ENCODE assay signal across 1 cellular context in the genomic region with DNA sequence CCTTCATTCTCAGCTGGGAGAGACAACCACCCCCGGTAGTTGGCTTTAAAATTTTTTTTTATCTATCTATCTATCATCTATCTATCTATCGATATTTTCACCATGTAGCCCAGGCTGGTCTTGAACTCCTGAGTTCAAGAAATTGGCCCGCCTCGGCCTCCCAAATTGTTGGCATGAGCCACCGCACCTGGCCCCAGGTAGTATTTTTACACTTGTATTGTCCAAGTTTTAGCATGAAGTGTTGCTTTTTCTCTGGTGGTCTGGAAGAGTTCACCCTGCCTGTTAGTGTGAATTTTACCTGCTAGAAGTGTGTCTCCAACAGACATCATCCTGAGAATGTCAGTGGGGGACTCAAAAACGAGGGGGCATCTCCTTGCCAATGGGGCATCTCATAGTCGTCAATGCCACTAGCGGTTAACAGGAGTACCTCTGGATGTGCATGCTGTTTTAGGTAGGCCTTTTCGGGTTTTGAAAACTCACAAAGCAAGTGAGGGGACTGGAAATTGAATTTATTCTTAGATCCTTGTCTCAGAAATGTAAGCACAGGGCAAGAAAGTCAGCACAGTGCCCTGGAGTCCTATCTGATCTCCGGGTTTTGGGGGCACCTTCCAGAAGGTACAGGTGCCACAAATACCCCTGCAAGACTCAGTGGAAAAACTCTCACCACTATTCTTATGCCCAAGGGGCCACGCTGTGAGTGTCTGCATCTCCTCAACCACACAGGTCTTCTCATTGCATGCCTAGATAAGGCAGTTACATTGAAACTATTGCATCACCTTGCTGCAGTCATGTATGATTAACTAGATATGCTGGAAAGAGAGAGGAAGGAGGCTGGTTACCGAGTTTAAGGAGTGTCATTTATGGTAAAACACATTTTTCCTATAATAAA.
TF ChIP-seq lines count a peak whose summit lies in the region.

No MANE protein-coding gene starts in this region.

TF ChIP-seq in GM12878, 131 proteins besides CTCF, POLR2A, EP300 and RAD21 (continued from another document):
- TF ChIP-seq GABPA (IDR thresholded peaks at IDR 0.05; ENCODE audit: low read depth) (peak; percentile 22; the same call in 1 of the 2 replicates), NFIC (IDR thresholded peaks at IDR 0.05; ENCODE audit: low read depth, low read length) (peak; percentile 91), TCF3 (IDR thresholded peaks at IDR 0.05; ENCODE audit: borderline replicate concordance, insufficient read depth, low read depth, low read length) (no peak), PML (IDR thresholded peaks at IDR 0.05; ENCODE audit: low read length) (peak; percentile 72; the same call in 1 of the 2 replicates), BCL3 (IDR thresholded peaks at IDR 0.05; ENCODE audit: borderline replicate concordance, insufficient read depth, low read depth, low read length, poor library complexity, severe bottlenecking) (peak; percentile 71), CEBPB (IDR thresholded peaks at IDR 0.05; ENCODE audit: borderline replicate concordance in 1 of 2, low read depth in 2 of 2, low read length in 2 of 2) (peak; percentile 91 to 99; a peak in 3 of 4 replicates), SP1 (IDR thresholded peaks at IDR 0.05; ENCODE audit: low read depth, low read length) (peak; percentile 6), TCF12 (IDR thresholded peaks at IDR 0.05; ENCODE audit: low read depth, low read length) (0 out of 2 replicates have a peak, but pooled peaks have one; percentile 40), FOXK2 (IDR thresholded peaks at IDR 0.05) (no peak), SKIL (IDR thresholded peaks at IDR 0.05; ENCODE audit: low read depth, poor library complexity, severe bottlenecking) (peak; percentile 37), RUNX3 (IDR thresholded peaks at IDR 0.05; ENCODE audit: low read length) (peak; percentile 91), MEF2A (IDR thresholded peaks at IDR 0.05; ENCODE audit: insufficient read depth, low read depth, low read length) (0 out of 2 replicates have a peak, but pooled peaks have one; percentile 8), ATF2 (IDR thresholded peaks at IDR 0.05; ENCODE audit: low read length) (peak; percentile 90), SMAD1 (IDR thresholded peaks at IDR 0.05; ENCODE audit: low read depth, partially characterized antibody) (peak; percentile 29), BCL11A (IDR thresholded peaks at IDR 0.05; ENCODE audit: low read depth, low read length) (peak; percentile 76; the same call in 1 of the 2 replicates), POU2F2 (IDR thresholded peaks at IDR 0.05; ENCODE audit: borderline replicate concordance, low read depth, low read length) (peak; percentile 58; the same call in 2 of the 3 replicates)
- TF ChIP-seq, protein P1, sequence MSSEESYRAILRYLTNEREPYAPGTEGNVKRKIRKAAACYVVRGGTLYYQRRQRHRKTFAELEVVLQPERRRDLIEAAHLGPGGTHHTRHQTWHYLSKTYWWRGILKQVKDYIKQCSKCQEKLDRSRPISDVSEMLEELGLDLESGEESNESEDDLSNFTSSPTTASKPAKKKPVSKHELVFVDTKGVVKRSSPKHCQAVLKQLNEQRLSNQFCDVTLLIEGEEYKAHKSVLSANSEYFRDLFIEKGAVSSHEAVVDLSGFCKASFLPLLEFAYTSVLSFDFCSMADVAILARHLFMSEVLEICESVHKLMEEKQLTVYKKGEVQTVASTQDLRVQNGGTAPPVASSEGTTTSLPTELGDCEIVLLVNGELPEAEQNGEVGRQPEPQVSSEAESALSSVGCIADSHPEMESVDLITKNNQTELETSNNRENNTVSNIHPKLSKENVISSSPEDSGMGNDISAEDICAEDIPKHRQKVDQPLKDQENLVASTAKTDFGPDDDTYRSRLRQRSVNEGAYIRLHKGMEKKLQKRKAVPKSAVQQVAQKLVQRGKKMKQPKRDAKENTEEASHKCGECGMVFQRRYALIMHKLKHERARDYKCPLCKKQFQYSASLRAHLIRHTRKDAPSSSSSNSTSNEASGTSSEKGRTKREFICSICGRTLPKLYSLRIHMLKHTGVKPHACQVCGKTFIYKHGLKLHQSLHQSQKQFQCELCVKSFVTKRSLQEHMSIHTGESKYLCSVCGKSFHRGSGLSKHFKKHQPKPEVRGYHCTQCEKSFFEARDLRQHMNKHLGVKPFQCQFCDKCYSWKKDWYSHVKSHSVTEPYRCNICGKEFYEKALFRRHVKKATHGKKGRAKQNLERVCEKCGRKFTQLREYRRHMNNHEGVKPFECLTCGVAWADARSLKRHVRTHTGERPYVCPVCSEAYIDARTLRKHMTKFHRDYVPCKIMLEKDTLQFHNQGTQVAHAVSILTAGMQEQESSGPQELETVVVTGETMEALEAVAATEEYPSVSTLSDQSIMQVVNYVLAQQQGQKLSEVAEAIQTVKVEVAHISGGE (CRISPR knock-in tag; IDR thresholded peaks at IDR 0.05): no peak
- TF ChIP-seq, protein P2, sequence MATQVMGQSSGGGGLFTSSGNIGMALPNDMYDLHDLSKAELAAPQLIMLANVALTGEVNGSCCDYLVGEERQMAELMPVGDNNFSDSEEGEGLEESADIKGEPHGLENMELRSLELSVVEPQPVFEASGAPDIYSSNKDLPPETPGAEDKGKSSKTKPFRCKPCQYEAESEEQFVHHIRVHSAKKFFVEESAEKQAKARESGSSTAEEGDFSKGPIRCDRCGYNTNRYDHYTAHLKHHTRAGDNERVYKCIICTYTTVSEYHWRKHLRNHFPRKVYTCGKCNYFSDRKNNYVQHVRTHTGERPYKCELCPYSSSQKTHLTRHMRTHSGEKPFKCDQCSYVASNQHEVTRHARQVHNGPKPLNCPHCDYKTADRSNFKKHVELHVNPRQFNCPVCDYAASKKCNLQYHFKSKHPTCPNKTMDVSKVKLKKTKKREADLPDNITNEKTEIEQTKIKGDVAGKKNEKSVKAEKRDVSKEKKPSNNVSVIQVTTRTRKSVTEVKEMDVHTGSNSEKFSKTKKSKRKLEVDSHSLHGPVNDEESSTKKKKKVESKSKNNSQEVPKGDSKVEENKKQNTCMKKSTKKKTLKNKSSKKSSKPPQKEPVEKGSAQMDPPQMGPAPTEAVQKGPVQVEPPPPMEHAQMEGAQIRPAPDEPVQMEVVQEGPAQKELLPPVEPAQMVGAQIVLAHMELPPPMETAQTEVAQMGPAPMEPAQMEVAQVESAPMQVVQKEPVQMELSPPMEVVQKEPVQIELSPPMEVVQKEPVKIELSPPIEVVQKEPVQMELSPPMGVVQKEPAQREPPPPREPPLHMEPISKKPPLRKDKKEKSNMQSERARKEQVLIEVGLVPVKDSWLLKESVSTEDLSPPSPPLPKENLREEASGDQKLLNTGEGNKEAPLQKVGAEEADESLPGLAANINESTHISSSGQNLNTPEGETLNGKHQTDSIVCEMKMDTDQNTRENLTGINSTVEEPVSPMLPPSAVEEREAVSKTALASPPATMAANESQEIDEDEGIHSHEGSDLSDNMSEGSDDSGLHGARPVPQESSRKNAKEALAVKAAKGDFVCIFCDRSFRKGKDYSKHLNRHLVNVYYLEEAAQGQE (IDR thresholded peaks at IDR 0.05; ENCODE audit: low read depth, low read length): no peak
- TF ChIP-seq, protein P3, sequence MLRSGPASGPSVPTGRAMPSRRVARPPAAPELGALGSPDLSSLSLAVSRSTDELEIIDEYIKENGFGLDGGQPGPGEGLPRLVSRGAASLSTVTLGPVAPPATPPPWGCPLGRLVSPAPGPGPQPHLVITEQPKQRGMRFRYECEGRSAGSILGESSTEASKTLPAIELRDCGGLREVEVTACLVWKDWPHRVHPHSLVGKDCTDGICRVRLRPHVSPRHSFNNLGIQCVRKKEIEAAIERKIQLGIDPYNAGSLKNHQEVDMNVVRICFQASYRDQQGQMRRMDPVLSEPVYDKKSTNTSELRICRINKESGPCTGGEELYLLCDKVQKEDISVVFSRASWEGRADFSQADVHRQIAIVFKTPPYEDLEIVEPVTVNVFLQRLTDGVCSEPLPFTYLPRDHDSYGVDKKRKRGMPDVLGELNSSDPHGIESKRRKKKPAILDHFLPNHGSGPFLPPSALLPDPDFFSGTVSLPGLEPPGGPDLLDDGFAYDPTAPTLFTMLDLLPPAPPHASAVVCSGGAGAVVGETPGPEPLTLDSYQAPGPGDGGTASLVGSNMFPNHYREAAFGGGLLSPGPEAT (IDR thresholded peaks at IDR 0.05; ENCODE audit: low read depth): peak; percentile 69; the same call in 1 of the 2 replicates
